12 cellular contexts compared by ENCODE assay signal in the genomic region with DNA sequence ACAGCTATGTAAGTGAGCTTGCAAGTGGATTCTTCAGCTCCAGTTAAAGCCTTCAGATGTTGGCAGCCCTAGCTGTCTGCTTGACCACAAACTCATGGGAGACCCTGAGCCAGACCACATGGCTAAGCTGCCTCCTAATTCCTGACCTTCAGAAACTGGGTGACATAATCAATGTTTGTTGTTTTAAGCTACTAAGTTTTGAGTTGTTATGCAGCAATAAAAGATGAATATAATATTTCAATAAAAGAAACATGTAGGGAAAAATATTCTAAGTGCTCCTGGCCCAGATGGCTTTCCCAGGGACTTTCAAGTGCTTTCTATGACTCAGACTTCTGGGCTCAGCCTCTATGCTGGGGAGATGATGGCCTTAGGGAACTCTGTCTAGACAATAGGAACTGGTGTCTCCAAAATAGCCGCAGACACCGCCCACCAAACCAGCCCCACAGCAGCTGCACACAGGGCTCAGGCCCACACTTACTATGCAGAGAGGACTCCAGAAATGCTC. TPM values are rescaled to one million over a fixed set of nuclear protein-coding genes. Genes with fewer than 3 reads are reported as not detected.
A peak's percentile ranks its signal among the peaks of the same experiment; 100 is the strongest.
DNase-seq lines count a peak whose midpoint lies in the region; TF ChIP-seq lines count a peak whose summit lies in the region.
"Had no signal": no experiment of that assay in that cellular context is flagged by ENCODE, and none has a peak within 500 bp of the region (broad histone marks: within the 10 kb centered on the region; RNA-seq: fewer than 3 reads in every experiment).

No MANE protein-coding gene starts in this region.

- DNase-seq in AG09309 (ENCODE audit: low read depth) (peak; percentile 89), NCI-H446 treated with DMSO at 0.1 percent for 48 hours (lab: John Stamatoyannopoulos, UW) (peak; percentile 55), dorsolateral prefrontal cortex (peak in 9 of 10 donors; percentile 28 to 84 (median 68)), midbrain (lab: John Stamatoyannopoulos, UW) (peak; percentile 30), HT-29 (ENCODE audit: low spot score) (no peak), RKO (ENCODE audit: low spot score) (no peak), endothelial cell (ENCODE audit: low spot score) (no peak), CD14-positive monocyte (ENCODE audit: low spot score) (no peak)
- DNase-seq: activated naive CD8-positive, alpha-beta T cell treated with anti-CD3 and anti-CD28 coated beads, Interleukin-2, amount 10 ng/mL, durations not matched to agents 7 days and 5 days; NCI-H1105 had no signal

- H3K4me3 ChIP-seq in AG09309 (ENCODE audit: control insufficient read depth, low read depth, low read length) (no peak overlapping the region), dorsolateral prefrontal cortex (no peak overlapping the region)
- H3K4me3 ChIP-seq: BLaER1 had no signal

- no peaks in the 10 kb centered on the region for H3K27me3 ChIP-seq in dorsolateral prefrontal cortex
- H3K27me3 ChIP-seq: BLaER1 had no signal

- H3K27ac ChIP-seq in dorsolateral prefrontal cortex = peak overlapping the region in 50 of 59 donors; percentile 7 to 80 (median 49)
- H3K27ac ChIP-seq: BLaER1, VCaP had no signal

- TF ChIP-seq CTCF in AG09309 (IDR thresholded peaks at IDR 0.05; ENCODE audit: control insufficient read depth, insufficient read depth, low read depth, low read length, missing control alignments) = no peak
- TF ChIP-seq CTCF in dorsolateral prefrontal cortex (IDR thresholded peaks at IDR 0.05 in 54 of 56, conservative IDR thresholded peaks at IDR 0.05 in 2 of 56; ENCODE audit: low read depth in 1 of 56, partially characterized antibody in 56 of 56) = no peak
- no peak for TF ChIP-seq CTCF in endothelial cell (IDR thresholded peaks at IDR 0.05; ENCODE audit: unreplicated experiment)
- no peak for TF ChIP-seq CTCF in CD14-positive monocyte (IDR thresholded peaks at IDR 0.05)

- no peak overlapping the region for H3K4me3 Mint-ChIP-seq in endothelial cell (ENCODE audit: unreplicated experiment)
- H3K4me3 Mint-ChIP-seq in CD14-positive monocyte = no peak overlapping the region
- H3K4me3 Mint-ChIP-seq: activated naive CD8-positive, alpha-beta T cell treated with anti-CD3 and anti-CD28 coated beads, Interleukin-2, amount 10 ng/mL, durations not matched to agents 7 days and 5 days had no signal

- peaks cover under 1% of the 10 kb centered on the region for H3K4me1 Mint-ChIP-seq in endothelial cell (ENCODE audit: unreplicated experiment)
- H3K4me1 Mint-ChIP-seq in CD14-positive monocyte = peaks cover 20% of the 10 kb centered on the region

- peaks cover 2% of the 10 kb centered on the region for H3K27me3 Mint-ChIP-seq in endothelial cell (ENCODE audit: unreplicated experiment)
- H3K27me3 Mint-ChIP-seq in CD14-positive monocyte (ENCODE audit: low read depth in 3 of 3) = peaks cover 0 to 3% (median 3%) of the 10 kb centered on the region in 3 donors

- H3K9me3 Mint-ChIP-seq in endothelial cell (ENCODE audit: unreplicated experiment) (peaks cover 12% of the 10 kb centered on the region), CD14-positive monocyte (peaks cover 29 to 40% (median 38%) of the 10 kb centered on the region in 7 donors)

- H3K36me3 Mint-ChIP-seq in endothelial cell (ENCODE audit: low read depth, unreplicated experiment) (peaks cover 11% of the 10 kb centered on the region), CD14-positive monocyte (peaks cover 0 to 8% of the 10 kb centered on the region in 2 donors)

- H3K27ac Mint-ChIP-seq in endothelial cell (ENCODE audit: unreplicated experiment) = no peak overlapping the region
- no peak overlapping the region for H3K27ac Mint-ChIP-seq in CD14-positive monocyte
- H3K27ac Mint-ChIP-seq: activated naive CD8-positive, alpha-beta T cell treated with anti-CD3 and anti-CD28 coated beads, Interleukin-2, amount 10 ng/mL, durations not matched to agents 7 days and 5 days had no signal

- intact Hi-C loops in dorsolateral prefrontal cortex (cut with DNase I) (no loop called here), CD14-positive monocyte (cut with micrococcal nuclease) (no loop called here)

RNA-seq across cellular contexts. Expression of a gene that starts 20.3 kb away (rescaled TPM):
- total RNA-seq in dorsolateral prefrontal cortex (10 to 100 TPM; 22.5 to 68.9 (median 42.9) TPM), endothelial cell (ENCODE audit: unreplicated experiment) (1.4 TPM)
- total RNA-seq in HT-29 (2014; rRNA removed; shearing (Covaris generic)) = 0.13 TPM in 1 of 2 replicates, not detected in the other
- under 1 TPM in 1 of 2 donors, not detected in 1; 0.89 TPM for polyA plus RNA-seq in CD14-positive monocyte

RNA-seq across cellular contexts. Expression of a gene that starts 23.9 kb away (rescaled TPM):
- 100 to 1,000 TPM in 6 of 120 experiments, 10 to 100 TPM in 114; 59.4 to 114 (median 81.1) TPM for total RNA-seq in dorsolateral prefrontal cortex
- total RNA-seq in HT-29 (2014; rRNA removed; shearing (Covaris generic)) = 204 and 223 TPM in 2 replicates
- 74.6 TPM for total RNA-seq in endothelial cell (ENCODE audit: unreplicated experiment)
- 100 to 1,000 TPM; 162 to 180 TPM for polyA plus RNA-seq in CD14-positive monocyte

Comparison
In these comparisons a context has a peak if more than half of its experiments do, and no peak if none do; other contexts are left out.
1. DNase-seq: peak in AG09309 (single experiment), NCI-H446 treated with DMSO at 0.1 percent for 48 hours (single experiment), dorsolateral prefrontal cortex (9 of 10) and midbrain (single experiment); none in HT-29 (single experiment), RKO (single experiment), endothelial cell (single experiment) and CD14-positive monocyte (single experiment).